8 cellular contexts compared by ENCODE assay signal in genomic region chr2:120344991-120345975, GRCh38. TPM values are rescaled to one million over a fixed set of nuclear protein-coding genes. Genes with fewer than 3 reads are reported as not detected.
DNase-seq lines count a peak whose midpoint lies in the region; ATAC-seq, FAIRE-seq and TF ChIP-seq lines count a peak whose summit lies in the region.

No MANE protein-coding gene starts in this region.

- peak in 1 of 2 experiments; percentile 29 for DNase-seq in A549 (ENCODE audit: low read depth in 1 of 2, low spot score in 1 of 2)
- DNase-seq in GM12865 (ENCODE audit: low read depth), result peak; percentile 18
- DNase-seq in activated CD4-positive, alpha-beta memory T cell treated with anti-CD3 and anti-CD28 coated beads for 36 hours, result peak; percentile 27
- peak; percentile 16 for DNase-seq in glomerular visceral epithelial cell (ENCODE audit: extremely low spot score)
- peak; percentile 49 for DNase-seq in retina
- DNase-seq in middle frontal gyrus (ENCODE audit: extremely low spot score, low spot score), result no peak
- DNase-seq in NCI-H1694 treated with DMSO at 0.1 percent for 48 hours (lab: John Stamatoyannopoulos, UW), result no peak
- DNase-seq in activated gamma-delta T cell (lab: John Stamatoyannopoulos, UW), result no peak

- peak overlapping the region; percentile 94 for H3K4me2 ChIP-seq in A549

- 2% methylated on average over 28 of the region's 146 CpGs for WGBS in A549 (ENCODE audit: missing lambda C conversion rate)

- peak overlapping the region; percentile 83 to 93 for H3K27ac ChIP-seq in A549

- POLR2A ChIA-PET in A549 (lab: Yijun Ruan, JAX), result interaction anchor here (0.7 to 1.2 kb wide), 2 partner anchors 176 to 730 kb away, joined by 3 to 4 read pairs; no protein-coding TSS in a partner anchor
- POLR2A ChIA-PET in activated CD4-positive, alpha-beta memory T cell treated with anti-CD3 and anti-CD28 coated beads for 36 hours (lab: Charles Lee), result no interaction called here

- H3K36me3 Mint-ChIP-seq in activated CD4-positive, alpha-beta memory T cell treated with anti-CD3 and anti-CD28 coated beads for 36 hours, result no peaks in the 10 kb centered on the region

- peak overlapping the region; percentile 26 for H3K4me3 Mint-ChIP-seq in activated CD4-positive, alpha-beta memory T cell treated with anti-CD3 and anti-CD28 coated beads for 36 hours

- no peak; a peak in 1 of 5 replicates for TF ChIP-seq RAD21 in A549 (conservative IDR thresholded peaks at IDR 0.05 in 1 of 2, IDR thresholded peaks at IDR 0.05 in 1 of 2)

- TF ChIP-seq CTCF in A549 (IDR thresholded peaks at IDR 0.05) (no peak), GM12865 (IDR thresholded peaks at IDR 0.05; ENCODE audit: insufficient read depth, low read depth, low read length, missing control alignments) (no peak)

- H3K4me1 ChIP-seq in A549, result peaks cover 31% of the 10 kb centered on the region

- FAIRE-seq in A549 (lab: Jason Lieb, UNC), result no peak

- peaks cover 58% of the 10 kb centered on the region for H3K27me3 Mint-ChIP-seq in activated CD4-positive, alpha-beta memory T cell treated with anti-CD3 and anti-CD28 coated beads for 36 hours

- H3K4me3 ChIP-seq in A549, result peak overlapping the region; percentile 85
- no peak overlapping the region; the same call in 1 of the 2 replicates for H3K4me3 ChIP-seq in GM12865 (ENCODE audit: low read depth, low read length)

- no peaks in the 10 kb centered on the region for H3K9me3 Mint-ChIP-seq in activated CD4-positive, alpha-beta memory T cell treated with anti-CD3 and anti-CD28 coated beads for 36 hours

- ATAC-seq in A549, result peak; percentile 2 to 12; a peak in 2 of 6 replicates

- TF ChIP-seq EP300 in A549 (IDR thresholded peaks at IDR 0.05), result no peak

- no peak overlapping the region for H3K27ac Mint-ChIP-seq in activated CD4-positive, alpha-beta memory T cell treated with anti-CD3 and anti-CD28 coated beads for 36 hours

- H3K4me1 Mint-ChIP-seq in activated CD4-positive, alpha-beta memory T cell treated with anti-CD3 and anti-CD28 coated beads for 36 hours (ENCODE audit: low read depth), result peaks cover 22% of the 10 kb centered on the region

- intact Hi-C loops in activated CD4-positive, alpha-beta memory T cell treated with anti-CD3 and anti-CD28 coated beads for 36 hours (cut with micrococcal nuclease), result loop anchor here (5.0 kb wide), 1 partner anchor 207 kb away; no protein-coding TSS in a partner anchor

- no peak for TF ChIP-seq POLR2A in A549 (IDR thresholded peaks at IDR 0.05; ENCODE audit: low read length)

- no peaks in the 10 kb centered on the region for H3K9me3 ChIP-seq in A549

- CTCF ChIA-PET in A549 (lab: Yijun Ruan, JAX), result interaction anchor here (1.0 to 6.4 kb wide), 12 partner anchors 11 to 337 kb away, joined by 3 to 182 read pairs (median 6); no protein-coding TSS in a partner anchor
- CTCF ChIA-PET in activated CD4-positive, alpha-beta memory T cell treated with anti-CD3 and anti-CD28 coated beads for 36 hours (lab: Charles Lee), result interaction anchor here (0.8 to 2.7 kb wide), 2 partner anchors 330 to 335 kb away, joined by 3 to 19 read pairs; no protein-coding TSS in a partner anchor

TF ChIP-seq in A549, 52 proteins besides CTCF, POLR2A, EP300 and RAD21:
- 0 out of 2 replicates have a peak, but pooled peaks have one; percentile 38 for TF ChIP-seq E2F6 (IDR thresholded peaks at IDR 0.05; ENCODE audit: borderline replicate concordance, low read depth)
- TF ChIP-seq SMC3 (IDR thresholded peaks at IDR 0.05), result no peak

RNA-seq across cellular contexts. Expression of gene INHBB, which starts 0.7 kb away (rescaled TPM):
- 21.4 and 25.3 TPM in 2 replicates for polyA plus RNA-seq in A549 (2011; rRNA removed)
- polyA plus RNA-seq in A549 (2012; cell fraction: cytosol; rRNA removed), result 14.3 and 17.6 TPM in 2 replicates
- 13.8 and 22.1 TPM in 2 replicates for polyA plus RNA-seq in A549 (2012; cell fraction: nucleus; rRNA removed)
- 7.2 to 9.3 TPM (median 9.2 TPM) in 3 replicates for polyA plus RNA-seq in A549 (2017; fragmentation: RNase III; extraction: RNeasy Plus Mini Kit Qiagen cat#74134 plus additional on column Dnase treatment)
- polyA minus RNA-seq in A549 (2011; rRNA and poly(A)+ RNA removed), result 27.5 and 33.4 TPM in 2 replicates
- not detected for total RNA-seq in activated CD4-positive, alpha-beta memory T cell treated with anti-CD3 and anti-CD28 coated beads for 36 hours

Comparison
In these comparisons a context has a peak if more than half of its experiments do, and no peak if none do; other contexts are left out.
1. DNase-seq: peak in GM12865 (single experiment), activated CD4-positive, alpha-beta memory T cell treated with anti-CD3 and anti-CD28 coated beads for 36 hours (single experiment), glomerular visceral epithelial cell (single experiment) and retina (single experiment); none in middle frontal gyrus (single experiment), NCI-H1694 treated with DMSO at 0.1 percent for 48 hours (single experiment) and activated gamma-delta T cell (single experiment).